In genomic region chr5:446864-447263, GRCh38 we compare ENCODE assay signal across 8 cellular contexts.
DNase-seq lines count a peak whose midpoint lies in the region; ATAC-seq and TF ChIP-seq lines count a peak whose summit lies in the region.

No MANE protein-coding gene starts in this region.

- TF ChIP-seq CTCF in AG10803 (conservative IDR thresholded peaks at IDR 0.05; ENCODE audit: low read length) (peak; percentile 69), GM12865 (IDR thresholded peaks at IDR 0.05; ENCODE audit: insufficient read depth, low read depth, low read length, missing control alignments) (peak; percentile 60), astrocyte of the spinal cord (IDR thresholded peaks at IDR 0.05; ENCODE audit: low read depth, low read length) (peak; percentile 64)

- DNase-seq in AG10803 (ENCODE audit: low read depth): peak; percentile 49
- peak; percentile 60 for DNase-seq in GM12865 (ENCODE audit: low read depth)
- DNase-seq in NCI-H2227 treated with DMSO at 0.1 percent for 48 hours (lab: John Stamatoyannopoulos, UW): peak; percentile 23
- DNase-seq in astrocyte of the spinal cord (ENCODE audit: low read depth, low spot score): peak; percentile 53
- DNase-seq in left kidney (ENCODE audit: low read depth, low spot score): peak; percentile 42
- no peak for DNase-seq in NCI-H774 (lab: John Stamatoyannopoulos, UW)

- in situ Hi-C loops in astrocyte of the spinal cord (cut with HindIII; ENCODE audit: low sequenced_read_pairs): no loop called here

- ATAC-seq in GM21528 (IDR thresholded peaks at IDR 0.05; ENCODE audit: low FRiP score, unreplicated experiment): no peak
- ATAC-seq in GM19035 (IDR thresholded peaks at IDR 0.05; ENCODE audit: unreplicated experiment): no peak

- H3K4me3 ChIP-seq in AG10803 (ENCODE audit: low read length): no peak overlapping the region
- no peak overlapping the region for H3K4me3 ChIP-seq in GM12865 (ENCODE audit: low read depth, low read length)
- H3K4me3 ChIP-seq in astrocyte of the spinal cord (ENCODE audit: low read depth, low read length): no peak overlapping the region
